ENCODE assay signal across 1 cellular context in genomic region chr2:205590759-205591158, GRCh38.
TF ChIP-seq lines count a peak whose summit lies in the region.

No MANE protein-coding gene starts in this region.

TF ChIP-seq in K562, 482 proteins besides CTCF, POLR2A, EP300 and RAD21 (continued from another document):
- TF ChIP-seq, protein P1, sequence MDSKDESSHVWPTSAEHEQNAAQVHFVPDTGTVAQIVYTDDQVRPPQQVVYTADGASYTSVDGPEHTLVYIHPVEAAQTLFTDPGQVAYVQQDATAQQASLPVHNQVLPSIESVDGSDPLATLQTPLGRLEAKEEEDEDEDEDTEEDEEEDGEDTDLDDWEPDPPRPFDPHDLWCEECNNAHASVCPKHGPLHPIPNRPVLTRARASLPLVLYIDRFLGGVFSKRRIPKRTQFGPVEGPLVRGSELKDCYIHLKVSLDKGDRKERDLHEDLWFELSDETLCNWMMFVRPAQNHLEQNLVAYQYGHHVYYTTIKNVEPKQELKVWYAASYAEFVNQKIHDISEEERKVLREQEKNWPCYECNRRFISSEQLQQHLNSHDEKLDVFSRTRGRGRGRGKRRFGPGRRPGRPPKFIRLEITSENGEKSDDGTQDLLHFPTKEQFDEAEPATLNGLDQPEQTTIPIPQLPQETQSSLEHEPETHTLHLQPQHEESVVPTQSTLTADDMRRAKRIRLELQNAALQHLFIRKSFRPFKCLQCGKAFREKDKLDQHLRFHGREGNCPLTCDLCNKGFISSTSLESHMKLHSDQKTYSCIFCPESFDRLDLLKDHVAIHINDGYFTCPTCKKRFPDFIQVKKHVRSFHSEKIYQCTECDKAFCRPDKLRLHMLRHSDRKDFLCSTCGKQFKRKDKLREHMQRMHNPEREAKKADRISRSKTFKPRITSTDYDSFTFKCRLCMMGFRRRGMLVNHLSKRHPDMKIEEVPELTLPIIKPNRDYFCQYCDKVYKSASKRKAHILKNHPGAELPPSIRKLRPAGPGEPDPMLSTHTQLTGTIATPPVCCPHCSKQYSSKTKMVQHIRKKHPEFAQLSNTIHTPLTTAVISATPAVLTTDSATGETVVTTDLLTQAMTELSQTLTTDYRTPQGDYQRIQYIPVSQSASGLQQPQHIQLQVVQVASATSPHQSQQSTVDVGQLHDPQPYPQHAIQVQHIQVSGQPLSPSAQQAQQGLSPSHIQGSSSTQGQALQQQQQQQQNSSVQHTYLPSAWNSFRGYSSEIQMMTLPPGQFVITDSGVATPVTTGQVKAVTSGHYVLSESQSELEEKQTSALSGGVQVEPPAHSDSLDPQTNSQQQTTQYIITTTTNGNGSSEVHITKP (IDR thresholded peaks at IDR 0.05; ENCODE audit: partially characterized antibody) = no peak
- no peak for TF ChIP-seq NCOA4 (IDR thresholded peaks at IDR 0.05; ENCODE audit: partially characterized antibody)
- no peak for TF ChIP-seq CBX3 (IDR thresholded peaks at IDR 0.05; ENCODE audit: borderline replicate concordance in 1 of 2, low read length in 2 of 2)
- no peak for TF ChIP-seq GTF2F1 (IDR thresholded peaks at IDR 0.05; ENCODE audit: low read depth, low read length)
- TF ChIP-seq KDM4B (IDR thresholded peaks at IDR 0.05; ENCODE audit: borderline replicate concordance in 2 of 2, low read depth in 1 of 2) = no peak
- no peak for TF ChIP-seq BCOR (IDR thresholded peaks at IDR 0.05)
